Comparison of ENCODE assay signal across 29 cellular contexts in genomic region chrX:10325606-10326005, GRCh38.
DNase-seq lines count a peak whose midpoint lies in the region; ATAC-seq and TF ChIP-seq lines count a peak whose summit lies in the region.
"Had no signal": no experiment of that assay in that cellular context is flagged by ENCODE, and none has a peak within 500 bp of the region (broad histone marks: within the 10 kb centered on the region; RNA-seq: fewer than 3 reads in every experiment).

No MANE protein-coding gene starts in this region.

- H3K9me3 Mint-ChIP-seq in osteocyte (ENCODE audit: unreplicated experiment) (peaks cover 21% of the 10 kb centered on the region), glutamatergic neuron (ENCODE audit: unreplicated experiment) (peaks cover 3% of the 10 kb centered on the region)
- H3K9me3 Mint-ChIP-seq: activated naive CD8-positive, alpha-beta T cell treated with anti-CD3 and anti-CD28 coated beads for 36 hours; activated T-helper 2 cell treated with anti-CD3 and anti-CD28 coated beads, Interferon-gamma antibody, Interleukin-2, Interleukin-4, amounts not matched to agents 10 μg/mL and 5 μg/mL and 100 μg/mL, durations not matched to agents 14 hours and 24 hours and 36 hours; CD14-positive monocyte; effector memory CD8-positive, alpha-beta T cell; HFFc6 had no signal

- peaks cover 19% of the 10 kb centered on the region for H3K4me1 ChIP-seq in adipocyte (ENCODE audit: control insufficient read depth, insufficient read depth, low read length)
- H3K4me1 ChIP-seq: colonic mucosa, heart right ventricle, upper lobe of left lung had no signal

- H3K4me3 ChIP-seq in AG04449 (ENCODE audit: low read depth, low read length) (no peak overlapping the region), adipocyte (ENCODE audit: low read length) (no peak overlapping the region), fibroblast of mammary gland (ENCODE audit: control insufficient read depth, low read depth, low read length) (no peak overlapping the region)
- H3K4me3 ChIP-seq: colonic mucosa, heart right ventricle, neural progenitor cell, PC-9, upper lobe of left lung had no signal

- H3K36me3 Mint-ChIP-seq in osteocyte (ENCODE audit: unreplicated experiment), result no peaks in the 10 kb centered on the region
- no peaks in the 10 kb centered on the region for H3K36me3 Mint-ChIP-seq in glutamatergic neuron (ENCODE audit: unreplicated experiment)
- H3K36me3 Mint-ChIP-seq: activated naive CD8-positive, alpha-beta T cell treated with anti-CD3 and anti-CD28 coated beads for 36 hours; CD14-positive monocyte; neural progenitor cell had no signal

- ATAC-seq in HG03432 (IDR thresholded peaks at IDR 0.05; ENCODE audit: unreplicated experiment) (no peak), HG02885 (IDR thresholded peaks at IDR 0.05; ENCODE audit: poor library complexity, unreplicated experiment) (no peak), GM21360 (IDR thresholded peaks at IDR 0.05; ENCODE audit: unreplicated experiment) (no peak)
- ATAC-seq: effector memory CD8-positive, alpha-beta T cell; esophagus mucosa; heart right ventricle; left colon had no signal

- POLR2A ChIA-PET in AG04449 (lab: Yijun Ruan, JAX), result no interaction called here

- H3K27me3 ChIP-seq in adipocyte (replicated peaks; ENCODE audit: control insufficient read depth, insufficient read depth, low read length), result peaks cover 17% of the 10 kb centered on the region
- H3K27me3 ChIP-seq: colonic mucosa, neural progenitor cell, upper lobe of left lung had no signal

- no peak for TF ChIP-seq CTCF in AG04449 (IDR thresholded peaks at IDR 0.05; ENCODE audit: insufficient read depth, low read length, missing control alignments)
- no peak for TF ChIP-seq CTCF in fibroblast of mammary gland (conservative IDR thresholded peaks at IDR 0.05; ENCODE audit: control insufficient read depth, insufficient read depth, low read depth, low read length)
- peak; percentile 34 for TF ChIP-seq CTCF in osteocyte (IDR thresholded peaks at IDR 0.05)
- TF ChIP-seq CTCF in glutamatergic neuron (IDR thresholded peaks at IDR 0.05; ENCODE audit: partially characterized antibody, unreplicated experiment), result no peak

- H3K36me3 ChIP-seq in adipocyte (ENCODE audit: control insufficient read depth, insufficient read depth, low read length, severe bottlenecking), result no peaks in the 10 kb centered on the region
- H3K36me3 ChIP-seq: colonic mucosa, heart right ventricle, neural progenitor cell, upper lobe of left lung had no signal

- no peaks in the 10 kb centered on the region for H3K9me3 ChIP-seq in adipocyte (ENCODE audit: control insufficient read depth, low read length)
- H3K9me3 ChIP-seq: colonic mucosa, heart right ventricle, upper lobe of left lung had no signal

- H3K4me3 Mint-ChIP-seq in osteocyte (ENCODE audit: unreplicated experiment) (no peak overlapping the region), glutamatergic neuron (ENCODE audit: unreplicated experiment) (no peak overlapping the region)
- H3K4me3 Mint-ChIP-seq: activated naive CD8-positive, alpha-beta T cell treated with anti-CD3 and anti-CD28 coated beads for 36 hours; effector memory CD8-positive, alpha-beta T cell; HFFc6; neural progenitor cell had no signal

- H3K27ac Mint-ChIP-seq in osteocyte (ENCODE audit: unreplicated experiment) (peak overlapping the region; percentile 1), glutamatergic neuron (ENCODE audit: unreplicated experiment) (no peak overlapping the region)
- H3K27ac Mint-ChIP-seq: activated naive CD8-positive, alpha-beta T cell treated with anti-CD3 and anti-CD28 coated beads for 36 hours; activated T-helper 2 cell treated with anti-CD3 and anti-CD28 coated beads, Interferon-gamma antibody, Interleukin-2, Interleukin-4, amounts not matched to agents 10 μg/mL and 5 μg/mL and 100 μg/mL, durations not matched to agents 14 hours and 24 hours and 36 hours; CD14-positive monocyte; effector memory CD8-positive, alpha-beta T cell; HFFc6; neural progenitor cell; progenitor cell of endocrine pancreas had no signal

- CTCF ChIA-PET in AG04449 (lab: Yijun Ruan, JAX), result no interaction called here

- H3K9ac ChIP-seq in adipocyte (ENCODE audit: low read length), result no peak overlapping the region
- H3K9ac ChIP-seq: neural progenitor cell had no signal

- DNase-seq in AG04449 (ENCODE audit: low read depth, low spot score) (peak; percentile 1), adipocyte (ENCODE audit: low read depth) (peak; percentile 51), fibroblast of mammary gland (ENCODE audit: low read depth) (peak; percentile 67), osteocyte (ENCODE audit: extremely low spot score, unreplicated experiment) (no peak), glutamatergic neuron (no peak)
- DNase-seq: activated CD4-positive, alpha-beta T cell treated with anti-CD3 and anti-CD28 coated beads, Interleukin-2, amount 50 U/mL, for 4 hours; activated CD4-positive, CD25-positive, alpha-beta regulatory T cell; activated CD8-positive, alpha-beta memory T cell treated with anti-CD3 and anti-CD28 coated beads, Interleukin-2, amount 50 U/mL, for 48 hours; activated naive CD8-positive, alpha-beta T cell treated with anti-CD3 and anti-CD28 coated beads for 36 hours; colonic mucosa; effector memory CD8-positive, alpha-beta T cell; heart right ventricle; HFFc6; left colon; MM.1S; NCI-H1417; NCI-H2081 treated with DMSO at 0.1 percent for 48 hours; NCI-H446 treated with DMSO at 0.1 percent for 48 hours; PC-9; SHP77; upper lobe of left lung had no signal

- H3K4me1 Mint-ChIP-seq in osteocyte (ENCODE audit: unreplicated experiment) (peaks cover 23% of the 10 kb centered on the region), glutamatergic neuron (ENCODE audit: low read depth, unreplicated experiment) (peaks cover 6% of the 10 kb centered on the region)
- H3K4me1 Mint-ChIP-seq: activated naive CD8-positive, alpha-beta T cell treated with anti-CD3 and anti-CD28 coated beads for 36 hours; CD14-positive monocyte had no signal

- H3K27me3 Mint-ChIP-seq in osteocyte (ENCODE audit: unreplicated experiment), result no peaks in the 10 kb centered on the region
- H3K27me3 Mint-ChIP-seq in glutamatergic neuron (ENCODE audit: unreplicated experiment), result no peaks in the 10 kb centered on the region
- H3K27me3 Mint-ChIP-seq: activated naive CD8-positive, alpha-beta T cell treated with anti-CD3 and anti-CD28 coated beads for 36 hours; effector memory CD8-positive, alpha-beta T cell; progenitor cell of endocrine pancreas had no signal

Comparison
In these comparisons a context has a peak if more than half of its experiments do, and no peak if none do; other contexts are left out.
1. DNase-seq: peak in AG04449 (single experiment), adipocyte (single experiment) and fibroblast of mammary gland (single experiment); none in osteocyte (single experiment) and glutamatergic neuron (single experiment).